In genomic region chr11:19934828-19935259, GRCh38 we compare ENCODE assay signal across 14 cellular contexts.
DNase-seq lines count a peak whose midpoint lies in the region; ATAC-seq and TF ChIP-seq lines count a peak whose summit lies in the region.
"Had no signal": no experiment of that assay in that cellular context is flagged by ENCODE, and none has a peak within 500 bp of the region (broad histone marks: within the 10 kb centered on the region; RNA-seq: fewer than 3 reads in every experiment).

No MANE protein-coding gene starts in this region.

- no peak for ATAC-seq in HG02981 (IDR thresholded peaks at IDR 0.05; ENCODE audit: unreplicated experiment)

- H3K4me3 Mint-ChIP-seq in mesothelial cell of epicardium = no peak overlapping the region

- DNase-seq in AG08396 (ENCODE audit: low spot score) (peak; percentile 35), M059J (ENCODE audit: low read depth) (peak; percentile 86), cardiac fibroblast (ENCODE audit: low read depth in 2 of 2) (peak; percentile 48 to 87), mesothelial cell of epicardium (ENCODE audit: low spot score in 2 of 2, unreplicated experiment in 2 of 2) (no peak), ureter (ENCODE audit: low spot score) (no peak), CD1c-positive myeloid dendritic cell (ENCODE audit: extremely low spot score) (no peak), NCI-H446 treated with DMSO at 0.1 percent for 48 hours (lab: John Stamatoyannopoulos, UW) (no peak)
- DNase-seq: adrenal gland, GF-D8, KBM-7, NCI-H2081 treated with DMSO at 0.1 percent for 48 hours, uterus had no signal

- TF ChIP-seq CTCF in cardiac fibroblast (IDR thresholded peaks at IDR 0.05; ENCODE audit: low read depth, low read length) (no peak), mesothelial cell of epicardium (IDR thresholded peaks at IDR 0.05; ENCODE audit: unreplicated experiment) (no peak)

- no peak overlapping the region for H3K4me3 ChIP-seq in cardiac fibroblast (replicated peaks in 1 of 2; ENCODE audit: low read depth in 2 of 2, low read length in 2 of 2)
- H3K4me3 ChIP-seq: adrenal gland, right atrium auricular region, uterus had no signal

- H3K9me3 Mint-ChIP-seq in mesothelial cell of epicardium = no peaks in the 10 kb centered on the region

- H3K4me1 Mint-ChIP-seq in mesothelial cell of epicardium = peaks cover 59% of the 10 kb centered on the region

- H3K27me3 Mint-ChIP-seq in mesothelial cell of epicardium (ENCODE audit: low read depth) = no peaks in the 10 kb centered on the region

- H3K27ac Mint-ChIP-seq in mesothelial cell of epicardium = peak overlapping the region; percentile 68

- no peaks in the 10 kb centered on the region for H3K36me3 Mint-ChIP-seq in mesothelial cell of epicardium

Comparison
In these comparisons a context has a peak if more than half of its experiments do, and no peak if none do; other contexts are left out.
1. DNase-seq: peak in AG08396 (single experiment), M059J (single experiment) and cardiac fibroblast (2 of 2); none in mesothelial cell of epicardium (0 of 2), ureter (single experiment), CD1c-positive myeloid dendritic cell (single experiment) and NCI-H446 treated with DMSO at 0.1 percent for 48 hours (single experiment).